ENCODE assay signal across 27 cellular contexts in the genomic region with DNA sequence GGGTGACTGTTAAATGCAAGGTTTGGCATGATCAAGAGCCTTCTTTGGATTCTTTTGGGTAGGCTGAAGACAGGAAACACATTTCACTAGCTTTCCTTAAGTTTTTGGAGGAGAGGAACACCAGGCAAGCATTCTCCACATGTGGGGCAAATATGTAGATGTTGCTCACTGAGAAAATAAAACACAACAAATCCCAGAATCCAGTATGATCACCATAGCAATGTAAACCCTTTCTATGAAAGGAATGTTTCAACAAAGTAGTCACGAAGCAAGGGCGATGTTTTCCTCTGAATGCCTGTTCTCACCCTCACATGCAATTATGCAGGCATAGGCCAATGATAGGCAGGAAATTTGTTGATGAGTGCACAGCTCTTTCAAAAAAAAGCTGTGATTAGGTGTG. TPM values are rescaled to one million over a fixed set of nuclear protein-coding genes. Genes with fewer than 3 reads are reported as not detected.
DNase-seq lines count a peak whose midpoint lies in the region; ATAC-seq and TF ChIP-seq lines count a peak whose summit lies in the region.
"Had no signal": no experiment of that assay in that cellular context is flagged by ENCODE, and none has a peak within 500 bp of the region (broad histone marks: within the 10 kb centered on the region; RNA-seq: fewer than 3 reads in every experiment).

No MANE protein-coding gene starts in this region.

- no peak overlapping the region for H3K4me3 ChIP-seq in BJ (ENCODE audit: low read depth, low read length)
- no peak overlapping the region for H3K4me3 ChIP-seq in GM23248
- H3K4me3 ChIP-seq in vagina = no peak overlapping the region
- H3K4me3 ChIP-seq: HAP-1, K562 had no signal

- ATAC-seq in left cardiac atrium = no peak
- ATAC-seq: HepG2, K562, PC-3, SK-N-SH treated with all-trans-retinoic acid at 6 μM for 48 hours had no signal

- no peaks in the 10 kb centered on the region for H3K79me2 ChIP-seq in GM23248 (ENCODE audit: insufficient read depth)

- DNase-seq in BJ (ENCODE audit: low read depth) (peak; percentile 48), GM23248 (peak; percentile 17), epidermal melanocyte (ENCODE audit: insufficient read length, low spot score) (peak; percentile 38), G401 (ENCODE audit: low spot score) (no peak), OCI-M1 (lab: John Stamatoyannopoulos, UW) (no peak), vagina (ENCODE audit: extremely low spot score in 2 of 2) (no peak), left cardiac atrium (no peak)
- DNase-seq: AML-193; C1 segment of cervical spinal cord; CD4-positive, alpha-beta memory T cell; COR-L47; DMS53; GOT3; HFFc6; Kasumi-1; NCI-H1092 treated with DMSO at 0.1 percent for 48 hours; NCI-H1436; NCI-H187; NCI-H2081 treated with DMSO at 0.1 percent for 48 hours; NCI-H2171; NCI-H345; NCI-H510A treated with DMSO at 0.1 percent for 48 hours; PC-3 had no signal

- H4K20me1 ChIP-seq in GM23248 (ENCODE audit: insufficient read depth) = no peaks in the 10 kb centered on the region

- H3K9me3 ChIP-seq in GM23248 (ENCODE audit: low read depth) = no peaks in the 10 kb centered on the region
- H3K9me3 ChIP-seq in vagina = no peaks in the 10 kb centered on the region

- CTCF ChIA-PET in BJ (lab: Yijun Ruan, JAX) = no interaction called here

- WGBS in GM23248 (ENCODE audit: low coverage in 1 of 2, low lambda C conversion rate in 2 of 2, missing lambda C conversion rate in 2 of 2), 2 experiments = 26 to 40% methylated on average over 2 of the region's 2 CpGs

- H2AFZ ChIP-seq in GM23248 = no peak overlapping the region

- H3K27ac ChIP-seq in GM23248 (no peak overlapping the region), vagina (no peak overlapping the region)

- TF ChIP-seq POLR2A in vagina (IDR thresholded peaks at IDR 0.05) = no peak

- H3K27me3 ChIP-seq in BJ (ENCODE audit: control insufficient read depth, insufficient read depth, low read length) = no peaks in the 10 kb centered on the region
- H3K27me3 ChIP-seq in GM23248 (replicated peaks; ENCODE audit: insufficient read depth) = no peaks in the 10 kb centered on the region
- no peaks in the 10 kb centered on the region for H3K27me3 ChIP-seq in vagina

- TF ChIP-seq CTCF in BJ (IDR thresholded peaks at IDR 0.05; ENCODE audit: insufficient read depth, low read depth, low read length) (no peak), vagina (IDR thresholded peaks at IDR 0.05) (no peak)

- H3K4me2 ChIP-seq in GM23248 (ENCODE audit: unreplicated experiment) = no peak overlapping the region

- POLR2A ChIA-PET in BJ (lab: Charles Lee) = interaction anchor here (0.8 kb wide), 1 partner anchor 69 kb away, joined by 5 read pairs; no protein-coding TSS in a partner anchor

- intact Hi-C loops in vagina (cut with DNase I) (no loop called here), left cardiac atrium (cut with DNase I) (no loop called here)

- H3K36me3 ChIP-seq in BJ (ENCODE audit: control insufficient read depth, insufficient read depth, low read length) (no peaks in the 10 kb centered on the region), GM23248 (ENCODE audit: low read depth) (no peaks in the 10 kb centered on the region), vagina (no peaks in the 10 kb centered on the region)
- H3K36me3 ChIP-seq: HAP-1 had no signal

- no peak overlapping the region for H3K9ac ChIP-seq in GM23248

- H3K9me2 ChIP-seq in GM23248 (ENCODE audit: insufficient read depth) = no peaks in the 10 kb centered on the region

- in situ Hi-C loops in GM23248 (cut with MboI) (no loop called here), G401 (cut with HindIII; ENCODE audit: low sequenced_read_pairs) (no loop called here)

- H3K4me1 ChIP-seq in GM23248 (ENCODE audit: insufficient read depth) (no peaks in the 10 kb centered on the region), vagina (no peaks in the 10 kb centered on the region)
- H3K4me1 ChIP-seq: HAP-1 had no signal

- no peaks in the 10 kb centered on the region for H3F3A ChIP-seq in GM23248 (ENCODE audit: insufficient read depth)

RNA-seq across cellular contexts. Expression of gene CEP41, which starts 20.4 kb away (rescaled TPM):
- polyA plus RNA-seq in BJ (2011; rRNA removed) = 24.2 and 24.5 TPM in 2 replicates
- 11.6 and 17.6 TPM in 2 replicates for polyA minus RNA-seq in BJ (2011; rRNA and poly(A)+ RNA removed)
- 8.1 and 18.3 TPM in 2 replicates for total RNA-seq in GM23248 (2014; rRNA removed; shearing (Covaris generic))
- polyA plus RNA-seq in GM23248 (2016; fragmentation: Nextera tagmentation; extraction: Ambion mirVana) = 32.3 and 33.9 TPM in 2 replicates
- 0.80 TPM in 1 of 2 replicates, not detected in the other for total RNA-seq in G401 (2014; rRNA removed; shearing (Covaris generic))
- 4.7 TPM for total RNA-seq in vagina
- total RNA-seq in left cardiac atrium = 1 to 10 TPM; 6.2 to 7.0 TPM

RNA-seq across cellular contexts. Expression of gene MEST, which starts 30.6 kb away (rescaled TPM):
- 122 and 133 TPM in 2 replicates for polyA plus RNA-seq in BJ (2011; rRNA removed)
- 46.7 and 64.3 TPM in 2 replicates for polyA minus RNA-seq in BJ (2011; rRNA and poly(A)+ RNA removed)
- total RNA-seq in GM23248 (2014; rRNA removed; shearing (Covaris generic)) = 7.5 and 12.6 TPM in 2 replicates
- polyA plus RNA-seq in GM23248 (2016; fragmentation: Nextera tagmentation; extraction: Ambion mirVana) = 8.5 and 9.1 TPM in 2 replicates
- total RNA-seq in G401 (2014; rRNA removed; shearing (Covaris generic)) = 0.34 and 4.6 TPM in 2 replicates
- 28.5 TPM for total RNA-seq in vagina
- total RNA-seq in left cardiac atrium = 10 to 100 TPM; 68.0 to 96.5 TPM

Comparison
In these comparisons a context has a peak if more than half of its experiments do, and no peak if none do; other contexts are left out.
1. DNase-seq: peak in BJ (single experiment), GM23248 (single experiment) and epidermal melanocyte (single experiment); none in G401 (single experiment), OCI-M1 (single experiment), vagina (0 of 2) and left cardiac atrium (single experiment).